ENCODE assay signal across 1 cellular context in the genomic region with DNA sequence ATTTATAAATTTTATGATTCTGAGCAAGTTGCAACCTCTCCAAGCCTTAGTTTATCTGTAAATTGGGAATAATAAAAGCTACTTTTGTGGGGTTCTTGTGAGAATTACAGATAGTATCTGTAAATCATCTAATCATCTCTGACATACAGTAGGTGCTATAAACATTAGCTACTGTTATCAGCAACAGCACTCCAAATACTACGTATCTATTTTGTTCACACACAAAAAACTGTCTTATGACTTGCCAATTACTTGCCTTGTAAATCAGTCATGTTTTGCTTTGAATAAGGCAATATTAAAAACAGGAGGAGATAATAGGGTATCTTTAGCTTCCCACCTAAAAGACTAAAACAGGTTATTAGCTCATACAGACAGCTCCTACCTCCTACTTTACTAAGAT.
A peak's percentile ranks its signal among the peaks of the same experiment; 100 is the strongest.
TF ChIP-seq lines count a peak whose summit lies in the region.

No MANE protein-coding gene starts in this region.

TF ChIP-seq in K562, 482 proteins besides CTCF, POLR2A, EP300 and RAD21 (continued from another document and continues in another):
- TF ChIP-seq RREB1 (CRISPR knock-in tag; IDR thresholded peaks at IDR 0.05) = no peak
- TF ChIP-seq ZNF239 (CRISPR knock-in tag; IDR thresholded peaks at IDR 0.05) = no peak
- TF ChIP-seq ZNF324 (CRISPR knock-in tag; IDR thresholded peaks at IDR 0.05) = no peak
- no peak for TF ChIP-seq NFXL1 (CRISPR knock-in tag; IDR thresholded peaks at IDR 0.05)
- no peak for TF ChIP-seq ZNF282 (CRISPR knock-in tag; IDR thresholded peaks at IDR 0.05)
- TF ChIP-seq FOS (IDR thresholded peaks at IDR 0.05; ENCODE audit: extremely low read depth, insufficient read length) = no peak
- no peak for TF ChIP-seq CREB1 (IDR thresholded peaks at IDR 0.05)
- no peak for TF ChIP-seq CREB1 (CRISPR knock-in tag; IDR thresholded peaks at IDR 0.05)
- TF ChIP-seq BCOR (IDR thresholded peaks at IDR 0.05) = no peak
- no peak for TF ChIP-seq ZBTB26 (CRISPR knock-in tag; IDR thresholded peaks at IDR 0.05)
- TF ChIP-seq TEAD4 (IDR thresholded peaks at IDR 0.05; ENCODE audit: low read length) = peak; percentile 85
- no peak for TF ChIP-seq TEAD4 (CRISPR knock-in tag; IDR thresholded peaks at IDR 0.05; ENCODE audit: borderline replicate concordance)
- TF ChIP-seq SIRT6 (IDR thresholded peaks at IDR 0.05; ENCODE audit: low read depth, low read length) = no peak
- TF ChIP-seq ZNF140 (CRISPR knock-in tag; IDR thresholded peaks at IDR 0.05) = no peak
- no peak for TF ChIP-seq ZNF76 (CRISPR knock-in tag; IDR thresholded peaks at IDR 0.05; ENCODE audit: borderline replicate concordance)
- TF ChIP-seq KDM4B (IDR thresholded peaks at IDR 0.05; ENCODE audit: borderline replicate concordance in 2 of 2, low read depth in 1 of 2) = no peak
- TF ChIP-seq RFX5 (IDR thresholded peaks at IDR 0.05; ENCODE audit: low read depth, low read length) = no peak
- TF ChIP-seq, protein P1, sequence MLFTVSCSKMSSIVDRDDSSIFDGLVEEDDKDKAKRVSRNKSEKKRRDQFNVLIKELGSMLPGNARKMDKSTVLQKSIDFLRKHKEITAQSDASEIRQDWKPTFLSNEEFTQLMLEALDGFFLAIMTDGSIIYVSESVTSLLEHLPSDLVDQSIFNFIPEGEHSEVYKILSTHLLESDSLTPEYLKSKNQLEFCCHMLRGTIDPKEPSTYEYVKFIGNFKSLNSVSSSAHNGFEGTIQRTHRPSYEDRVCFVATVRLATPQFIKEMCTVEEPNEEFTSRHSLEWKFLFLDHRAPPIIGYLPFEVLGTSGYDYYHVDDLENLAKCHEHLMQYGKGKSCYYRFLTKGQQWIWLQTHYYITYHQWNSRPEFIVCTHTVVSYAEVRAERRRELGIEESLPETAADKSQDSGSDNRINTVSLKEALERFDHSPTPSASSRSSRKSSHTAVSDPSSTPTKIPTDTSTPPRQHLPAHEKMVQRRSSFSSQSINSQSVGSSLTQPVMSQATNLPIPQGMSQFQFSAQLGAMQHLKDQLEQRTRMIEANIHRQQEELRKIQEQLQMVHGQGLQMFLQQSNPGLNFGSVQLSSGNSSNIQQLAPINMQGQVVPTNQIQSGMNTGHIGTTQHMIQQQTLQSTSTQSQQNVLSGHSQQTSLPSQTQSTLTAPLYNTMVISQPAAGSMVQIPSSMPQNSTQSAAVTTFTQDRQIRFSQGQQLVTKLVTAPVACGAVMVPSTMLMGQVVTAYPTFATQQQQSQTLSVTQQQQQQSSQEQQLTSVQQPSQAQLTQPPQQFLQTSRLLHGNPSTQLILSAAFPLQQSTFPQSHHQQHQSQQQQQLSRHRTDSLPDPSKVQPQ (CRISPR knock-in tag; IDR thresholded peaks at IDR 0.05; ENCODE audit: borderline replicate concordance) = no peak
- no peak for TF ChIP-seq NR0B1 (IDR thresholded peaks at IDR 0.05; ENCODE audit: partially characterized antibody)
- no peak for TF ChIP-seq CAMTA2 (CRISPR knock-in tag; conservative IDR thresholded peaks at IDR 0.05)
- no peak for TF ChIP-seq ZNF354B (CRISPR knock-in tag; IDR thresholded peaks at IDR 0.05)
- TF ChIP-seq MEIS2 (IDR thresholded peaks at IDR 0.05; ENCODE audit: partially characterized antibody) = peak; percentile 76
- TF ChIP-seq THRB (CRISPR knock-in tag; conservative IDR thresholded peaks at IDR 0.05) = no peak
- TF ChIP-seq ZBTB49 (CRISPR knock-in tag; IDR thresholded peaks at IDR 0.05; ENCODE audit: borderline replicate concordance) = no peak
- TF ChIP-seq ZNF717 (CRISPR knock-in tag; IDR thresholded peaks at IDR 0.05) = no peak
- TF ChIP-seq CHAMP1 (IDR thresholded peaks at IDR 0.05) = no peak
- TF ChIP-seq HNRNPH1 (optimal IDR thresholded peaks at IDR 0.05; ENCODE audit: low read depth, low read length) = no peak
- TF ChIP-seq, protein P2, sequence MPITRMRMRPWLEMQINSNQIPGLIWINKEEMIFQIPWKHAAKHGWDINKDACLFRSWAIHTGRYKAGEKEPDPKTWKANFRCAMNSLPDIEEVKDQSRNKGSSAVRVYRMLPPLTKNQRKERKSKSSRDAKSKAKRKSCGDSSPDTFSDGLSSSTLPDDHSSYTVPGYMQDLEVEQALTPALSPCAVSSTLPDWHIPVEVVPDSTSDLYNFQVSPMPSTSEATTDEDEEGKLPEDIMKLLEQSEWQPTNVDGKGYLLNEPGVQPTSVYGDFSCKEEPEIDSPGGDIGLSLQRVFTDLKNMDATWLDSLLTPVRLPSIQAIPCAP (CRISPR knock-in tag; IDR thresholded peaks at IDR 0.05; ENCODE audit: borderline replicate concordance) = no peak
- no peak for TF ChIP-seq SRSF7 (optimal IDR thresholded peaks at IDR 0.05; ENCODE audit: low read depth, low read length)
- no peak for TF ChIP-seq CBX8 (IDR thresholded peaks at IDR 0.05; ENCODE audit: borderline replicate concordance, extremely low read depth, low read depth, low read length, poor library complexity, severe bottlenecking)
- no peak for TF ChIP-seq CTBP1 (IDR thresholded peaks at IDR 0.05; ENCODE audit: borderline replicate concordance)
- no peak for TF ChIP-seq PHB2 (IDR thresholded peaks at IDR 0.05; ENCODE audit: low read depth)
- TF ChIP-seq LEF1 (IDR thresholded peaks at IDR 0.05) = no peak
- TF ChIP-seq, protein P3, sequence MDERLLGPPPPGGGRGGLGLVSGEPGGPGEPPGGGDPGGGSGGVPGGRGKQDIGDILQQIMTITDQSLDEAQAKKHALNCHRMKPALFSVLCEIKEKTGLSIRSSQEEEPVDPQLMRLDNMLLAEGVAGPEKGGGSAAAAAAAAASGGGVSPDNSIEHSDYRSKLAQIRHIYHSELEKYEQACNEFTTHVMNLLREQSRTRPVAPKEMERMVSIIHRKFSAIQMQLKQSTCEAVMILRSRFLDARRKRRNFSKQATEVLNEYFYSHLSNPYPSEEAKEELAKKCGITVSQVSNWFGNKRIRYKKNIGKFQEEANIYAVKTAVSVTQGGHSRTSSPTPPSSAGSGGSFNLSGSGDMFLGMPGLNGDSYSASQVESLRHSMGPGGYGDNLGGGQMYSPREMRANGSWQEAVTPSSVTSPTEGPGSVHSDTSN (CRISPR knock-in tag; IDR thresholded peaks at IDR 0.05; ENCODE audit: low read depth) = no peak
- TF ChIP-seq, protein P3 (tag; conservative IDR thresholded peaks at IDR 0.05; ENCODE audit: low read depth) = peak; percentile 35
- TF ChIP-seq NFE2L1 (tag; IDR thresholded peaks at IDR 0.05; ENCODE audit: borderline replicate concordance, low read depth) = no peak
- TF ChIP-seq BHLHE40 (IDR thresholded peaks at IDR 0.05; ENCODE audit: low read length) = no peak
- no peak for TF ChIP-seq MBD2 (IDR thresholded peaks at IDR 0.05; ENCODE audit: borderline replicate concordance, low read depth)
